10 cellular contexts compared by ENCODE assay signal in the genomic region with DNA sequence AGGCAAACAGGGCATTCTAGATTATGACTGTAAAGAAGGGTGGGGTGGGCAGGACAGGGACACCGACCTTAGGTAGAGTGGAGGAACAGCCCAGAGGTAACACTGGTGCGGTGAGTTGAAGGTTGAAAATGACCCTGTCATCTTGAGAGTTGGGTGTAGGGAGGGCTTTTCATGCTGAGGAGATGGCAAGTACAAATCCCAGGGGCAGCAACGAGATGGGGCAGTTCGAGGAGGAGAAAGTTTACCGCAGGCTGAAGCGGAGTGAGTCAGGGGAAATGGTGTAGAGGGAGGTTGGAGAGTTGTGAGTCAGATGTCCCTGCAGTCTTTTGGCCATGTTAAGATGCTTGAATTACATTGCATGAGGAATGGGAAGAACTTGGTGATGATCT.
DNase-seq lines count a peak whose midpoint lies in the region; ATAC-seq and TF ChIP-seq lines count a peak whose summit lies in the region.
"Had no signal": no experiment of that assay in that cellular context is flagged by ENCODE, and none has a peak within 500 bp of the region (broad histone marks: within the 10 kb centered on the region; RNA-seq: fewer than 3 reads in every experiment).

No MANE protein-coding gene starts in this region.

- H3K36me3 ChIP-seq in left ventricle myocardium inferior, result peaks cover 11% of the 10 kb centered on the region

- POLR2A ChIA-PET in RWPE1 (lab: Yijun Ruan, JAX; ENCODE audit: low non-redundant PET), result no interaction called here

- TF ChIP-seq CTCF in left ventricle myocardium inferior (IDR thresholded peaks at IDR 0.05; ENCODE audit: borderline replicate concordance) (no peak), RWPE1 (conservative IDR thresholded peaks at IDR 0.05; ENCODE audit: low read depth) (no peak), fibroblast of mammary gland (conservative IDR thresholded peaks at IDR 0.05; ENCODE audit: control insufficient read depth, insufficient read depth, low read depth, low read length) (no peak)

- intact Hi-C loops in Right ventricle myocardium inferior (cut with DNase I), result no loop called here
- intact Hi-C loops in left ventricle myocardium inferior (cut with micrococcal nuclease), result no loop called here
- intact Hi-C loops in Right ventricle myocardium superior (cut with DNase I), result no loop called here

- peak; percentile 8 for ATAC-seq in Right ventricle myocardium inferior
- no peak for ATAC-seq in HG02678 (IDR thresholded peaks at IDR 0.05; ENCODE audit: unreplicated experiment)
- no peak for ATAC-seq in GM19397 (IDR thresholded peaks at IDR 0.05; ENCODE audit: unreplicated experiment)
- ATAC-seq in Right ventricle myocardium superior (ENCODE audit: poor library complexity), result no peak

- DNase-seq in Right ventricle myocardium inferior (ENCODE audit: missing footprints), result no peak
- no peak for DNase-seq in left ventricle myocardium inferior
- DNase-seq in RWPE1 (ENCODE audit: low spot score), result peak; percentile 51
- peak; percentile 89 for DNase-seq in fibroblast of mammary gland (ENCODE audit: low read depth)
- DNase-seq in stromal cell of bone marrow (ENCODE audit: low read depth), result peak; percentile 74
- DNase-seq in Right ventricle myocardium superior, result no peak
- DNase-seq: NCI-H1417 treated with DMSO at 0.1 percent for 48 hours had no signal

- CTCF ChIA-PET in RWPE1 (lab: Yijun Ruan, JAX), result no interaction called here

- H3K4me3 ChIP-seq in left ventricle myocardium inferior, result no peak overlapping the region
- no peak overlapping the region for H3K4me3 ChIP-seq in fibroblast of mammary gland (ENCODE audit: control insufficient read depth, low read depth, low read length)
- H3K4me3 ChIP-seq: neural progenitor cell had no signal

- peaks cover 25% of the 10 kb centered on the region for H3K9me3 ChIP-seq in left ventricle myocardium inferior (replicated peaks)

- H3K27me3 ChIP-seq in left ventricle myocardium inferior (ENCODE audit: low read depth), result no peaks in the 10 kb centered on the region
- H3K27me3 ChIP-seq: neural progenitor cell had no signal

- H3K4me1 ChIP-seq in left ventricle myocardium inferior, result peaks cover 21% of the 10 kb centered on the region

- H3K27ac ChIP-seq in left ventricle myocardium inferior (replicated peaks) (no peak overlapping the region), RWPE1 (no peak overlapping the region)
- H3K27ac ChIP-seq: neural progenitor cell had no signal

Comparison
In these comparisons a context has a peak if more than half of its experiments do, and no peak if none do; other contexts are left out.
1. DNase-seq: peak in RWPE1 (single experiment), fibroblast of mammary gland (single experiment) and stromal cell of bone marrow (single experiment); none in Right ventricle myocardium inferior (single experiment), left ventricle myocardium inferior (single experiment) and Right ventricle myocardium superior (single experiment).